23 cellular contexts compared by ENCODE assay signal in the genomic region with DNA sequence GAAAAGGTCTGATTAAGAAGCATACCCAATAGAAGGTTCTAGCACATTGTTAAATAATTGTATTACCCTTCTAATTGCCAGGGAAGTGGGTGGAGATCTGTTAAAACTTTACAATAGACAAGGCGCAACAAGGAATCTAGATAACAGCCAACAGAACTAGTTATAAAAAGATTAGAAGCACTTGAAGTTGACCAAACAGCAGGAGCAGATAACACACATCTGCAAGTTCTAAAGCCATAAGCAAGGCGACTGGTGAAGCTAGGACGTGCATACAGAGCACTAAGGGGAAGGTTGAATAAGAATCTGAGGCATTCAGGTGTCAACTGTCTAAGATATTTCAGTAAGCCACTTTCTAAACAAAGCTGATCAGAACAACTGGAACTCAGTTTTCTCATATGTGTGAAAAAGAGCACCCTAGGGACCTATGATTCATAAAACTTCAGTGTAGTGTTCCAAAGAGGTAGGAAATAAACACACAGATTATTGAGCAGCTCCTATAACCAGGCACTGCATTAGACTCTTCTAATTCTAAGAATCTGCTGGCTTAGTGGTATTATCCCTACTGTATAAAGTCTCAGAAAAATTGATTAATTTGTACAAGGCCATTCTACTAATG.
"Had no signal": no experiment of that assay in that cellular context is flagged by ENCODE, and none has a peak within 500 bp of the region (broad histone marks: within the 10 kb centered on the region; RNA-seq: fewer than 3 reads in every experiment).

No MANE protein-coding gene starts in this region.

- FAIRE-seq: astrocyte, TTC549 had no signal

- H3K4me3 ChIP-seq: cardiac muscle cell, MG63, PC-9 had no signal

- H3K36me3 ChIP-seq: cardiac muscle cell, MG63 had no signal

- H3K9ac ChIP-seq: KMS-11 had no signal

- H3K4me2 ChIP-seq: KMS-11, PC-9 had no signal

- H3K9me3 ChIP-seq: MG63 had no signal

- H2AFZ ChIP-seq: PC-9 had no signal

- ATAC-seq: activated CD4-positive, CD25-positive, alpha-beta regulatory T cell treated with anti-CD3 and anti-CD28 coated beads, Interleukin-2, amount 50 U/mL, for 24 hours; activated CD8-positive, alpha-beta memory T cell treated with anti-CD3 and anti-CD28 coated beads, Interleukin-2, amount 10 ng/mL, durations not matched to agents 7 days and 5 days; activated T-cell treated with anti-CD3 and anti-CD28 coated beads, Interleukin-2, amount 50 U/mL, for 4 hours; T-helper 17 cell had no signal

- H3K27ac ChIP-seq: cardiac muscle cell, KMS-11, PC-9 had no signal

- H3K27me3 ChIP-seq: cardiac muscle cell, MG63 had no signal

- DNase-seq: activated CD4-positive, alpha-beta T cell treated with anti-CD3 and anti-CD28 coated beads, Interleukin-2, amount 10 ng/mL, durations not matched to agents 24 days and 14 days; activated CD4-positive, alpha-beta T cell treated with anti-CD3 and anti-CD28 coated beads, Interleukin-2, amount 50 U/mL, for 48 hours; activated CD8-positive, alpha-beta memory T cell treated with anti-CD3 and anti-CD28 coated beads, Interleukin-2, amount 10 ng/mL, durations not matched to agents 7 days and 5 days; activated effector memory CD4-positive, alpha-beta T cell treated with anti-CD3 and anti-CD28 coated beads, Interleukin-2, amount 50 U/mL, for 16 hours; activated naive CD4-positive, alpha-beta T cell treated with anti-CD3 and anti-CD28 coated beads for 36 hours; activated T-cell treated with anti-CD3 and anti-CD28 coated beads, Interleukin-2, amount 50 U/mL, for 4 hours; amygdala; MG63; NCI-H1105 treated with DMSO at 0.1 percent for 48 hours; NCI-H1436 treated with DMSO at 0.1 percent for 48 hours; NCI-H187; NCI-H2081 treated with DMSO at 0.1 percent for 48 hours; NCI-H446; NCI-H524; PC-9; SIG-M5; T-helper 17 cell; T-helper 9 cell had no signal
